ENCODE assay signal across 25 cellular contexts in the genomic region with DNA sequence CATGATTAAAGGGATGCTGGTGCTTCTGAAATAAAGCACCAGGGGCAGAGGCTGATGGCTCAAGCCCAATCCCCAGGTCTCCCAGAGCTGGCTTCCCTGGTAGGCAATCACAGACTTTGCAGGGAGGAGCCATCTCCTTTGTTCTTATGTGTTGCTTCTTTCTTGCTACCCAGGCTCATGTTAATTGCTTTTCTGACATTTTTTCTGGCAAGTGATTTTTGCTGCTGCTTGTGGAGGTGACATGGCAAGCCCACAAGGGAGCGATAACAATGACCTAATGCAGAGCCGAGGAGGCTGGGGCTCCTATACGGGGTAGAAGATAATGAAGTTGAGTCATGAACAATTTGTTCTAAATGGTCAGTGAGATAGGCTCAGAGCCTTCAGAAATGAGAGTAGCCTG. TPM values are rescaled to one million over a fixed set of nuclear protein-coding genes. Genes with fewer than 3 reads are reported as not detected.
A peak's percentile ranks its signal among the peaks of the same experiment; 100 is the strongest.
DNase-seq lines count a peak whose midpoint lies in the region; ATAC-seq, FAIRE-seq and TF ChIP-seq lines count a peak whose summit lies in the region.
"Had no signal": no experiment of that assay in that cellular context is flagged by ENCODE, and none has a peak within 500 bp of the region (broad histone marks: within the 10 kb centered on the region; RNA-seq: fewer than 3 reads in every experiment).

No MANE protein-coding gene starts in this region.

- dilution Hi-C loops in IMR-90 (cut with HindIII; ENCODE audit: low sequenced_read_pairs, unreplicated experiment), result no loop called here

- H2AFZ ChIP-seq in IMR-90 (replicated peaks; ENCODE audit: low read length, poor library complexity), result no peak overlapping the region

- no peak for TF ChIP-seq POLR2A in IMR-90 (IDR thresholded peaks at IDR 0.05; ENCODE audit: low read depth, low read length)

- H4K5ac ChIP-seq in IMR-90 (ENCODE audit: low read depth, low read length), result no peak overlapping the region

- H4K91ac ChIP-seq in IMR-90 (ENCODE audit: insufficient read depth, low read depth, low read length), result no peak overlapping the region; the same call in 1 of the 2 replicates

- H3K27ac ChIP-seq in IMR-90 (ENCODE audit: insufficient read depth, low read length) (no peak overlapping the region), foreskin keratinocyte (no peak overlapping the region)
- H3K27ac ChIP-seq: coronary artery, epithelial cell of prostate, skin epidermis had no signal

- H4K20me1 ChIP-seq in IMR-90 (ENCODE audit: insufficient read depth, low read length), result no peaks in the 10 kb centered on the region

- peaks cover 27% of the 10 kb centered on the region for H3K4me1 Mint-ChIP-seq in activated CD8-positive, alpha-beta T cell treated with anti-CD3 and anti-CD28 coated beads, Interleukin-2, amount 10 ng/mL, durations not matched to agents 7 days and 5 days (ENCODE audit: low read depth)

- no peaks in the 10 kb centered on the region for H3K9me1 ChIP-seq in IMR-90 (ENCODE audit: insufficient read depth, low read length)

- H3K9ac ChIP-seq in IMR-90 (ENCODE audit: low read depth, low read length), result no peak overlapping the region

- H2BK15ac ChIP-seq in IMR-90 (ENCODE audit: low read depth, low read length), result no peak overlapping the region

- peaks cover 0 to 2% of the 10 kb centered on the region in 2 experiments; a peak in 1 of 4 replicates for H3K79me1 ChIP-seq in IMR-90 (ENCODE audit: low read depth in 1 of 2, low read length in 2 of 2)

- H3K27me3 ChIP-seq in IMR-90 (ENCODE audit: control insufficient read depth, insufficient read depth, low read length) (0 out of 2 replicates have a peak, but pooled peaks cover 7% of the 10 kb centered on the region), foreskin keratinocyte (no peaks in the 10 kb centered on the region)

- H3K9me3 ChIP-seq in IMR-90 (ENCODE audit: control insufficient read depth, insufficient read depth, low read length), result no peaks in the 10 kb centered on the region

- intact Hi-C loops in IMR-90 (cut with micrococcal nuclease), result no loop called here

- no peak overlapping the region for H3K23ac ChIP-seq in IMR-90 (ENCODE audit: low read depth, low read length)

- H3K27ac Mint-ChIP-seq in activated CD8-positive, alpha-beta T cell treated with anti-CD3 and anti-CD28 coated beads, Interleukin-2, amount 10 ng/mL, durations not matched to agents 7 days and 5 days, result no peak overlapping the region
- H3K27ac Mint-ChIP-seq: natural killer cell had no signal

- H3K4me3 Mint-ChIP-seq in activated CD8-positive, alpha-beta T cell treated with anti-CD3 and anti-CD28 coated beads, Interleukin-2, amount 10 ng/mL, durations not matched to agents 7 days and 5 days, result no peak overlapping the region
- H3K4me3 Mint-ChIP-seq: natural killer cell had no signal

- in situ Hi-C loops in IMR-90 (cut with MboI; ENCODE audit: low sequenced_read_pairs), result loop anchor here (5.0 to 10.0 kb wide), 2 partner anchors 271 to 999 kb away; no protein-coding TSS in a partner anchor

- H3K36me3 ChIP-seq in IMR-90 (ENCODE audit: control insufficient read depth, insufficient read depth, low read length), result no peaks in the 10 kb centered on the region

- ATAC-seq in IMR-90 (ENCODE audit: low read depth) (peak; percentile 25), foreskin keratinocyte (peak; percentile 45)
- no peak for ATAC-seq in activated CD8-positive, alpha-beta T cell treated with anti-CD3 and anti-CD28 coated beads, Interleukin-2, amount 10 ng/mL, durations not matched to agents 7 days and 5 days
- ATAC-seq: GM12878, natural killer cell had no signal

- no peak for TF ChIP-seq RAD21 in IMR-90 (IDR thresholded peaks at IDR 0.05; ENCODE audit: low read length)

- peak overlapping the region; percentile 15; the same call in 1 of the 2 replicates for H3K4ac ChIP-seq in IMR-90 (ENCODE audit: low read depth, low read length)

- H3K27me3 Mint-ChIP-seq in activated CD8-positive, alpha-beta T cell treated with anti-CD3 and anti-CD28 coated beads, Interleukin-2, amount 10 ng/mL, durations not matched to agents 7 days and 5 days (ENCODE audit: low read depth), result peaks cover 5% of the 10 kb centered on the region

- POLR2A ChIA-PET in IMR-90 (lab: Charles Lee; ENCODE audit: unreplicated experiment), result no interaction called here
- POLR2A ChIA-PET in activated CD8-positive, alpha-beta T cell treated with anti-CD3 and anti-CD28 coated beads, Interleukin-2, amount 10 ng/mL, durations not matched to agents 7 days and 5 days (lab: Charles Lee), result interaction anchor here (0.7 kb wide), 1 partner anchor 1409 kb away, joined by 3 read pairs; no protein-coding TSS in a partner anchor

- no peak overlapping the region for H3K56ac ChIP-seq in IMR-90 (ENCODE audit: extremely low read depth, insufficient read depth, low read length)

- H2AK5ac ChIP-seq in IMR-90 (ENCODE audit: low read depth, low read length), result no peak overlapping the region

- H2BK120ac ChIP-seq in IMR-90 (ENCODE audit: low read depth, low read length), result no peak overlapping the region

- no TSS peak for BruUV-seq in IMR-90 (replicated peaks; lab: Mats Ljungman, UMichigan)

- no peak overlapping the region for H3K14ac ChIP-seq in IMR-90 (replicated peaks; ENCODE audit: low read depth, low read length)

- CTCF ChIA-PET in IMR-90 (lab: Yijun Ruan, JAX), result interaction anchor here (0.8 kb wide), 1 partner anchor 839 kb away, joined by 3 read pairs; no protein-coding TSS in a partner anchor
- CTCF ChIA-PET in activated CD8-positive, alpha-beta T cell treated with anti-CD3 and anti-CD28 coated beads, Interleukin-2, amount 10 ng/mL, durations not matched to agents 7 days and 5 days (lab: Charles Lee), result interaction anchor here (1.4 kb wide), 1 partner anchor 270 kb away, joined by 4 read pairs; no protein-coding TSS in a partner anchor

- no peak for FAIRE-seq in frontal cortex (lab: Jason Lieb, UNC)
- FAIRE-seq: GM12878 had no signal

- H2BK5ac ChIP-seq in IMR-90 (ENCODE audit: low read depth, low read length, poor library complexity, severe bottlenecking), result no peak overlapping the region

- H3K4me2 ChIP-seq in IMR-90 (ENCODE audit: low read depth, low read length), result no peak overlapping the region

- H3K4me3 ChIP-seq in IMR-90 (ENCODE audit: insufficient read depth, low read depth, low read length), result no peak overlapping the region
- H3K4me3 ChIP-seq: coronary artery, GM12878, skin epidermis had no signal

- H2AK9ac ChIP-seq in IMR-90 (replicated peaks; ENCODE audit: low read depth, low read length, poor library complexity), result no peak overlapping the region

- no peak overlapping the region for H3K18ac ChIP-seq in IMR-90 (ENCODE audit: low read depth, low read length)

- no peak overlapping the region for H2BK20ac ChIP-seq in IMR-90 (ENCODE audit: low read depth, low read length)

- TF ChIP-seq CTCF in IMR-90 (conservative IDR thresholded peaks at IDR 0.05; ENCODE audit: low read depth, low read length), result no peak
- no peak for TF ChIP-seq CTCF in foreskin keratinocyte (conservative IDR thresholded peaks at IDR 0.05)

- H3K4me1 ChIP-seq in IMR-90 (ENCODE audit: control insufficient read depth, insufficient read depth, low read length), result peaks cover 5% of the 10 kb centered on the region
- H3K4me1 ChIP-seq in foreskin keratinocyte, result peaks cover 13% of the 10 kb centered on the region

- no peak overlapping the region for H4K8ac ChIP-seq in IMR-90 (ENCODE audit: low read depth in 2 of 2, low read length in 2 of 2)

- DNase-seq in IMR-90 (peak; percentile 68), astrocyte of the hippocampus (ENCODE audit: low read depth, low spot score) (peak; percentile 66), foreskin keratinocyte (peak in 1 of 2 donors; percentile 42), frontal cortex (ENCODE audit: low spot score in 2 of 2) (no peak)
- DNase-seq in activated CD4-positive, alpha-beta T cell treated with anti-CD3 and anti-CD28 coated beads for 1 hour, result no peak
- no peak for DNase-seq in activated CD8-positive, alpha-beta T cell treated with anti-CD3 and anti-CD28 coated beads, Interleukin-2, amount 10 ng/mL, durations not matched to agents 7 days and 5 days
- DNase-seq in effector CD8-positive, alpha-beta T cell (lab: John Stamatoyannopoulos, UW), result no peak
- DNase-seq: activated CD4-positive, alpha-beta T cell treated with anti-CD3 and anti-CD28 coated beads, Interleukin-2, amount 50 U/mL, for 1 hour; activated naive CD4-positive, alpha-beta T cell treated with Interleukin-2 at 50 U/mL for 16 hours; activated T-cell treated with anti-CD3 and anti-CD28 coated beads for 4 hours; aorta; GF-D8; Karpas-422; natural killer cell; NCI-H774; stimulated activated CD4-positive, alpha-beta T cell treated with anti-CD3 and anti-CD28 coated beads, Interleukin-4, amount 100 ng/mL, for 24 hours; T1000 had no signal

- WGBS in IMR-90 (ENCODE audit: extremely low coverage in 2 of 2, insufficient read length in 1 of 2), 2 experiments, result 32% methylated on average over 3 of the region's 3 CpGs; no CpG with 5 or more reads in 1 of the 2 experiments

- no peaks in the 10 kb centered on the region for H3K9me3 Mint-ChIP-seq in activated CD8-positive, alpha-beta T cell treated with anti-CD3 and anti-CD28 coated beads, Interleukin-2, amount 10 ng/mL, durations not matched to agents 7 days and 5 days (ENCODE audit: insufficient read depth)
- H3K9me3 Mint-ChIP-seq: natural killer cell had no signal

- no peaks in the 10 kb centered on the region for H3K36me3 Mint-ChIP-seq in activated CD8-positive, alpha-beta T cell treated with anti-CD3 and anti-CD28 coated beads, Interleukin-2, amount 10 ng/mL, durations not matched to agents 7 days and 5 days (ENCODE audit: low read depth)
- H3K36me3 Mint-ChIP-seq: natural killer cell had no signal

TF ChIP-seq in IMR-90, 13 proteins besides CTCF, POLR2A, EP300 and RAD21:
- TF ChIP-seq BHLHE40 (IDR thresholded peaks at IDR 0.05; ENCODE audit: low read depth, low read length) (no peak), NFE2L2 (IDR thresholded peaks at IDR 0.05; ENCODE audit: low read depth, low read length) (no peak), CHD1 (IDR thresholded peaks at IDR 0.05; ENCODE audit: low read depth, low read length) (no peak)

RNA-seq across cellular contexts. Expression of gene PLET1, which starts 25.3 kb away (rescaled TPM):
- total RNA-seq in IMR-90 (2012; rRNA removed) (not detected in 2 replicates), foreskin keratinocyte (not detected in 2 replicates), frontal cortex (not detected)
- polyA plus RNA-seq in IMR-90 (2012; rRNA removed) (not detected in 2 replicates), foreskin keratinocyte (not detected in 2 replicates)
- not detected in 2 replicates for polyA plus RNA-seq in IMR-90 (2012; cell fraction: cytosol; rRNA removed)
- polyA plus RNA-seq in IMR-90 (2012; cell fraction: nucleus; rRNA removed; ENCODE audit: low replicate concordance), result not detected in 2 replicates
- total RNA-seq in activated CD8-positive, alpha-beta T cell treated with anti-CD3 and anti-CD28 coated beads, Interleukin-2, amount 10 ng/mL, durations not matched to agents 7 days and 5 days, result not detected
- total RNA-seq: aorta, GM12878, lung microvascular endothelial cell, natural killer cell, posterior vena cava, subcutaneous adipose tissue had no signal
- polyA plus RNA-seq: aorta, BJ, GM12878 had no signal

RNA-seq across cellular contexts. Expression of gene PTS, which starts 59.7 kb away (rescaled TPM):
- total RNA-seq in IMR-90 (2012; rRNA removed) (21.0 and 63.6 TPM in 2 replicates), foreskin keratinocyte (43.7 TPM in 2 replicates), frontal cortex (35.9 TPM)
- polyA plus RNA-seq in IMR-90 (2012; rRNA removed) (50.7 and 51.8 TPM in 2 replicates), foreskin keratinocyte (56.1 and 59.0 TPM in 2 replicates)
- 17.3 and 17.8 TPM in 2 replicates for polyA plus RNA-seq in IMR-90 (2012; cell fraction: cytosol; rRNA removed)
- polyA plus RNA-seq in IMR-90 (2012; cell fraction: nucleus; rRNA removed; ENCODE audit: low replicate concordance), result 8.7 and 72.6 TPM in 2 replicates
- total RNA-seq in activated CD8-positive, alpha-beta T cell treated with anti-CD3 and anti-CD28 coated beads, Interleukin-2, amount 10 ng/mL, durations not matched to agents 7 days and 5 days, result 10 to 100 TPM; 19.8 to 20.8 TPM

Comparison
In these comparisons a context has a peak if more than half of its experiments do, and no peak if none do; other contexts are left out.
1. DNase-seq: peak in IMR-90 (single experiment) and astrocyte of the hippocampus (single experiment); none in frontal cortex (0 of 2), activated CD4-positive, alpha-beta T cell treated with anti-CD3 and anti-CD28 coated beads for 1 hour (single experiment), activated CD8-positive, alpha-beta T cell treated with anti-CD3 and anti-CD28 coated beads, Interleukin-2, amount 10 ng/mL, durations not matched to agents 7 days and 5 days (single experiment) and effector CD8-positive, alpha-beta T cell (single experiment).